Comparison of ENCODE assay signal across 26 cellular contexts in the genomic region with DNA sequence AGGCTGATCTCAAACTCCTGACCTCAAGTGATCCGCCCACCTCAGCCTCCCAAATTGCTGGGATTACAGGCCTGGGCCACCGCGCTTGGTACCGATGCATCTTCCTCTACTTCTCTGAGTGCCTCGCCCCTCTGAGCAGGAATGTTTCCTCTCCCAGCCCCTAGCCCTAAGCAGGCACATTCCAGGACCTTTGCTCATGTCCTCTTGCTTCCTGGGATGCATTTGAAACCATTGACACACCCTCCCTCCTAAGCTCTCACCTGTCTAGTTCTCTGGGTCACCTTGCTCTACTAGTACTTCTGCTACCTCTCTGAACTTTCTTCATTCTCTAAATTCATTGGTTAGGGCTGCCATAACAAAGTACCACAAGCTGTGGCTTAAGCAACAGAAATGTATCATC. TPM values are rescaled to one million over a fixed set of nuclear protein-coding genes. Genes with fewer than 3 reads are reported as not detected.
DNase-seq lines count a peak whose midpoint lies in the region; ATAC-seq, FAIRE-seq and TF ChIP-seq lines count a peak whose summit lies in the region.
"Had no signal": no experiment of that assay in that cellular context is flagged by ENCODE, and none has a peak within 500 bp of the region (broad histone marks: within the 10 kb centered on the region; RNA-seq: fewer than 3 reads in every experiment).

No MANE protein-coding gene starts in this region.

- peak; percentile 77 for FAIRE-seq in urothelium cell line (lab: Jason Lieb, UNC)
- FAIRE-seq: colon, GM12892 had no signal

- RAD21 ChIA-PET in HCT116 (lab: Charles Lee; ENCODE audit: low non-redundant PET in 1 of 2, low total read pairs in 2 of 2, uncharacterized antibody in 2 of 2, unreplicated experiment in 2 of 2), result no interaction called here

- no peaks in the 10 kb centered on the region for H4K20me1 ChIP-seq in HCT116 (ENCODE audit: insufficient read depth)

- no peaks in the 10 kb centered on the region for H3K9me2 ChIP-seq in HCT116 (ENCODE audit: insufficient read depth)

- POLR2A ChIA-PET in HCT116 (lab: Charles Lee), result interaction anchor here (0.8 kb wide), 1 partner anchor 17 kb away, joined by 3 read pairs; no protein-coding TSS in a partner anchor

- H3K9ac ChIP-seq in HCT116 (ENCODE audit: low read length), result no peak overlapping the region

- no peak for TF ChIP-seq POLR2A in HCT116 (IDR thresholded peaks at IDR 0.05; ENCODE audit: borderline replicate concordance, extremely low read depth, insufficient read depth, insufficient read length)

- CTCF ChIA-PET in HCT116 (lab: Charles Lee), result interaction anchor here (1.1 kb wide), 1 partner anchor 14 kb away, joined by 3 read pairs; no protein-coding TSS in a partner anchor

- no peaks in the 10 kb centered on the region for H3K79me2 ChIP-seq in HCT116 (ENCODE audit: insufficient read depth, low read length)

- DNase-seq in HCT116 (ENCODE audit: low read depth, low spot score) (no peak), RWPE2 (ENCODE audit: low spot score) (peak; percentile 87), islet precursor cell (peak; percentile 90), urothelium cell line (ENCODE audit: low spot score) (no peak)
- no peak for DNase-seq in NK-92 treated with Interleukin-12 subunit alpha and Interleukin-12 subunit beta, amount 100 ng/mL, for 24 hours (lab: John Stamatoyannopoulos, UW)
- no peak for DNase-seq in stimulated activated CD8-positive, alpha-beta memory T cell treated with anti-CD3 and anti-CD28 coated beads, Interleukin-4, amount 100 ng/mL, for 48 hours
- DNase-seq: activated CD4-positive, alpha-beta T cell treated with anti-CD3 and anti-CD28 coated beads, Interleukin-2, amount 10 ng/mL, durations not matched to agents 7 days and 5 days; activated naive CD8-positive, alpha-beta T cell treated with anti-CD3 and anti-CD28 coated beads for 36 hours; body of pancreas; CD8-positive, alpha-beta T cell; DMS79; effector memory CD8-positive, alpha-beta T cell; glutamatergic neuron; left ventricle myocardium inferior; NCI-H1048; NCI-H187 treated with DMSO at 0.1 percent for 48 hours; NCI-H774; stimulated activated CD4-positive, alpha-beta T cell treated with anti-CD3 and anti-CD28 coated beads, Interleukin-1b, Interleukin-23, amount 100 ng/mL, for 48 hours had no signal

- no peak for TF ChIP-seq CTCF in HCT116 (IDR thresholded peaks at IDR 0.05 in 2 of 3, conservative IDR thresholded peaks at IDR 0.05 in 1 of 3; ENCODE audit: borderline replicate concordance in 1 of 3, insufficient read depth in 1 of 3, low read depth in 2 of 3, low read length in 2 of 3)
- no peak for TF ChIP-seq CTCF in RWPE2 (IDR thresholded peaks at IDR 0.05; ENCODE audit: poor library complexity, severe bottlenecking)

- no peaks in the 10 kb centered on the region for H3K36me3 ChIP-seq in HCT116 (ENCODE audit: control insufficient read depth in 1 of 2, insufficient read depth in 2 of 2, low read length in 2 of 2)
- H3K36me3 ChIP-seq in RWPE2 (ENCODE audit: low read depth), result no peaks in the 10 kb centered on the region
- H3K36me3 ChIP-seq: left ventricle myocardium inferior, suprapubic skin, vagina had no signal

- H3K9me3 ChIP-seq in HCT116 (ENCODE audit: control insufficient read depth in 1 of 2, insufficient read depth in 1 of 2, low read depth in 1 of 2, low read length in 2 of 2), result no peaks in the 10 kb centered on the region
- H3K9me3 ChIP-seq in RWPE2 (ENCODE audit: severe bottlenecking), result no peaks in the 10 kb centered on the region
- H3K9me3 ChIP-seq: body of pancreas, left ventricle myocardium inferior, suprapubic skin, vagina had no signal

- peak overlapping the region in 1 of 2 experiments; percentile 19; a peak in 1 of 4 replicates for H3K4me3 ChIP-seq in HCT116 (replicated peaks in 1 of 2; ENCODE audit: low read depth in 1 of 2, low read length in 2 of 2)
- no peak overlapping the region for H3K4me3 ChIP-seq in RWPE2 (ENCODE audit: severe bottlenecking)
- H3K4me3 ChIP-seq: body of pancreas, left ventricle myocardium inferior, suprapubic skin, vagina had no signal

- no TSS peak for BruUV-seq in HCT116 (replicated peaks; lab: Mats Ljungman, UMichigan)

- TF ChIP-seq RAD21 in HCT116 (IDR thresholded peaks at IDR 0.05; ENCODE audit: low read depth), result no peak

- ATAC-seq in HCT116 (peak; percentile 60), RWPE2 (ENCODE audit: low read depth) (peak; percentile 88), HG03565 (IDR thresholded peaks at IDR 0.05; ENCODE audit: unreplicated experiment) (no peak)
- ATAC-seq: activated T-helper 17 cell treated with anti-CD3 and anti-CD28 coated beads, Interleukin-2, amount 50 U/mL, for 72 hours; body of pancreas; CD8-positive, alpha-beta T cell; effector memory CD8-positive, alpha-beta T cell; stimulated activated memory B cell treated with anti-CD40 and anti-IgM and Interleukin-4, amounts not matched to agents 10 μg/mL and 1 μg/mL and 100 μg/mL, for 72 hours had no signal

- H3K4me1 ChIP-seq in HCT116 (ENCODE audit: control insufficient read depth in 1 of 2, insufficient read depth in 2 of 2, low read length in 2 of 2) (peaks cover 12 to 46% of the 10 kb centered on the region in 2 experiments), RWPE2 (ENCODE audit: insufficient read depth, poor library complexity, severe bottlenecking) (peaks cover 44% of the 10 kb centered on the region)
- H3K4me1 ChIP-seq: body of pancreas, left ventricle myocardium inferior, suprapubic skin, vagina had no signal

- intact Hi-C loops in HCT116 (cut with micrococcal nuclease), result no loop called here

- H3K27ac ChIP-seq in HCT116 (ENCODE audit: low read depth, low read length), result no peak overlapping the region
- peak overlapping the region; percentile 75 for H3K27ac ChIP-seq in RWPE2 (ENCODE audit: poor library complexity, severe bottlenecking)
- H3K27ac ChIP-seq: body of pancreas, left ventricle myocardium inferior, suprapubic skin, vagina had no signal

- H3K27me3 ChIP-seq in HCT116 (ENCODE audit: insufficient read depth, low read length) (no peaks in the 10 kb centered on the region), RWPE2 (ENCODE audit: insufficient read depth, poor library complexity, severe bottlenecking) (no peaks in the 10 kb centered on the region)
- H3K27me3 ChIP-seq: body of pancreas, suprapubic skin, vagina had no signal

- H3K4me2 ChIP-seq in HCT116 (ENCODE audit: low read length), result peak overlapping the region; percentile 55

- H2AFZ ChIP-seq in HCT116 (ENCODE audit: low read depth, low read length, poor library complexity, severe bottlenecking), result peak overlapping the region; percentile 13

TF ChIP-seq in HCT116, 20 proteins besides CTCF, POLR2A, EP300 and RAD21:
- TF ChIP-seq SP1 (IDR thresholded peaks at IDR 0.05; ENCODE audit: low read depth), result peak; percentile 50
- no peak for TF ChIP-seq EGR1 (IDR thresholded peaks at IDR 0.05; ENCODE audit: low read depth)
- no peak for TF ChIP-seq ZNF274 (IDR thresholded peaks at IDR 0.05; ENCODE audit: low read depth, low read length)

RNA-seq across cellular contexts. Expression of a gene that starts 17.9 kb away (rescaled TPM):
- 47.4 TPM for total RNA-seq in HCT116 (2021; ENCODE audit: unreplicated experiment)
- polyA plus RNA-seq in HCT116 (2012), result 54.6 and 59.5 TPM in 2 replicates
- total RNA-seq: OCI-LY7 had no signal

Comparison
In these comparisons a context has a peak if more than half of its experiments do, and no peak if none do; other contexts are left out.
1. DNase-seq: peak in RWPE2 (single experiment) and islet precursor cell (single experiment); none in HCT116 (single experiment), urothelium cell line (single experiment), NK-92 treated with Interleukin-12 subunit alpha and Interleukin-12 subunit beta, amount 100 ng/mL, for 24 hours (single experiment) and stimulated activated CD8-positive, alpha-beta memory T cell treated with anti-CD3 and anti-CD28 coated beads, Interleukin-4, amount 100 ng/mL, for 48 hours (single experiment).